In the genomic region with DNA sequence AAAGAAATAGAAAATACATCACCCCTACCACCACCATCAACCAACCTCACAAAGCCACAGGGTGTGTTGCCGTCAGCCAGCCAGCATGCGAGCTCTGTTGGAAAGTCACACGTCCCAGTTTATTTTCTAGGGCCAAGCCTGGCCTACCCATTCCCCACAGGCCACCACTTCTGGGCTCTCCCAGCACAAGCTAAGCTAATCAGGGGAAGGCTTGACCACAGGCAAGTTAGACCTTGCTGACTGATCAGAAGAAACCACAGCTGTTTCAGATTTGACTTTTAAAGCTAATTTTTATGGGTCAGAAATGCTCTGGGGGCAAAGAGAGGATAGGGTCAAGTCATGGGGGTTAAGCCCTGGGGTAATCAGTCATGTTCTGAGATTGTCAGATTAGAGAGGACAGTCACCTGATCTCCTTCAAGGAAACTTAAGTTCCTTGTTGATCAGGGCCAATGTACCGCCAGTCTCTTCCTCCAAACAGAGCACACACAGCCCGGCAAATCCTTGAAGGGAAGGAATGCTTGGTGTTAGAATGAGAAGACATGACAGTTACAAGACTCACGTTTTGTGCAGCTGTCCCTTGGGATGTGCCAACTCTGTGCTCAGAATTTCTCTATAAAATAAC, we compare ENCODE assay signal across 11 cellular contexts.
DNase-seq lines count a peak whose midpoint lies in the region; ATAC-seq and TF ChIP-seq lines count a peak whose summit lies in the region.
"Had no signal": no experiment of that assay in that cellular context is flagged by ENCODE, and none has a peak within 500 bp of the region (broad histone marks: within the 10 kb centered on the region; RNA-seq: fewer than 3 reads in every experiment).

No MANE protein-coding gene starts in this region.

- peak; percentile 44 for DNase-seq in AG10803 (ENCODE audit: low read depth)
- DNase-seq in fibroblast of peridontal ligament (ENCODE audit: extremely low read depth): peak; percentile 54
- DNase-seq in activated T-cell treated with anti-CD3 and anti-CD28 coated beads for 4 hours: no peak
- no peak for DNase-seq in SIG-M5 (lab: John Stamatoyannopoulos, UW)
- DNase-seq in Kasumi-1 (lab: John Stamatoyannopoulos, UW): no peak
- no peak for DNase-seq in HUDEP-2 (lab: John Stamatoyannopoulos, UW; ENCODE audit: unreplicated experiment in 76 of 76)
- DNase-seq: activated CD4-positive, alpha-beta T cell treated with anti-CD3 and anti-CD28 coated beads, Interleukin-2, amount 10 ng/mL, durations not matched to agents 7 days and 5 days; H9; NCI-H345 had no signal

- ATAC-seq in GM19397 (IDR thresholded peaks at IDR 0.05; ENCODE audit: unreplicated experiment) (peak; percentile 46), HG03060 (IDR thresholded peaks at IDR 0.05; ENCODE audit: low read depth, unreplicated experiment) (peak; percentile 63)

- TF ChIP-seq CTCF in AG10803 (conservative IDR thresholded peaks at IDR 0.05; ENCODE audit: low read length): no peak

- no peak overlapping the region for H3K4me3 ChIP-seq in AG10803 (ENCODE audit: low read length)

Comparison
In these comparisons a context has a peak if more than half of its experiments do, and no peak if none do; other contexts are left out.
1. DNase-seq: peak in AG10803 (single experiment) and fibroblast of peridontal ligament (single experiment); none in activated T-cell treated with anti-CD3 and anti-CD28 coated beads for 4 hours (single experiment), SIG-M5 (single experiment), Kasumi-1 (0 of 2) and HUDEP-2 (0 of 76).